25 cellular contexts compared by ENCODE assay signal in genomic region chr2:73027340-73027739, GRCh38. TPM values are rescaled to one million over a fixed set of nuclear protein-coding genes. Genes with fewer than 3 reads are reported as not detected.
A peak's percentile ranks its signal among the peaks of the same experiment; 100 is the strongest.
DNase-seq lines count a peak whose midpoint lies in the region; ATAC-seq, FAIRE-seq and TF ChIP-seq lines count a peak whose summit lies in the region.
"Had no signal": no experiment of that assay in that cellular context is flagged by ENCODE, and none has a peak within 500 bp of the region (broad histone marks: within the 10 kb centered on the region; RNA-seq: fewer than 3 reads in every experiment).

No MANE protein-coding gene starts in this region.

- no peak overlapping the region for H3K4me3 ChIP-seq in right atrium auricular region
- H3K4me3 ChIP-seq in endothelial cell of umbilical vein (replicated peaks in 1 of 3; ENCODE audit: insufficient read depth in 1 of 3, low read depth in 1 of 3, low read length in 3 of 3): no peak overlapping the region
- H3K4me3 ChIP-seq: BLaER1 treated with 17β-estradiol and CSF1 and Interleukin-3, amounts not matched to agents 10 nM and 100 nM had no signal

- H3K4me3 Mint-ChIP-seq in mesothelial cell of epicardium: no peak overlapping the region
- H3K4me3 Mint-ChIP-seq: B cell; CD4-positive, alpha-beta T cell; CD8-positive, alpha-beta T cell had no signal

- H3K4me1 ChIP-seq in right atrium auricular region (no peaks in the 10 kb centered on the region), endothelial cell of umbilical vein (ENCODE audit: control insufficient read depth, extremely low read depth, insufficient read depth, low read length) (no peaks in the 10 kb centered on the region)

- FAIRE-seq in G401.6 (lab: Jason Lieb, UNC) (peak; percentile 60), endothelial cell of umbilical vein (lab: Jason Lieb, UNC) (peak; percentile 52)
- FAIRE-seq: GM12891, GM19239 had no signal

- H3K27ac ChIP-seq in right atrium auricular region (no peak overlapping the region), endothelial cell of umbilical vein (ENCODE audit: insufficient read depth, low read depth, low read length) (no peak overlapping the region)
- H3K27ac ChIP-seq: 22Rv1; BLaER1 treated with 17β-estradiol and CSF1 and Interleukin-3, amounts not matched to agents 10 nM and 100 nM; C4-2B had no signal

- no peaks in the 10 kb centered on the region for H3K9me1 ChIP-seq in endothelial cell of umbilical vein (replicated peaks; ENCODE audit: control insufficient read depth, extremely low read depth, insufficient read depth, low read length)

- H2AFZ ChIP-seq in endothelial cell of umbilical vein (ENCODE audit: low read depth, low read length): no peak overlapping the region

- no peak overlapping the region for H3K27ac Mint-ChIP-seq in mesothelial cell of epicardium
- H3K27ac Mint-ChIP-seq: B cell; CD4-positive, alpha-beta T cell; CD8-positive, alpha-beta T cell had no signal

- no peak for ATAC-seq in left cardiac atrium
- ATAC-seq: CD8-positive, alpha-beta T cell had no signal

- BruUV-seq in endothelial cell of umbilical vein (replicated peaks; lab: Mats Ljungman, UMichigan): no TSS peak

- POLR2A ChIA-PET in endothelial cell of umbilical vein (lab: Charles Lee): no interaction called here

- no peaks in the 10 kb centered on the region for H4K20me1 ChIP-seq in endothelial cell of umbilical vein (replicated peaks; ENCODE audit: control insufficient read depth, extremely low read depth, insufficient read depth, low read length)

- no peaks in the 10 kb centered on the region for H3K79me2 ChIP-seq in endothelial cell of umbilical vein (ENCODE audit: control insufficient read depth, insufficient read depth, low read length)

- peaks cover 2% of the 10 kb centered on the region for H3K36me3 Mint-ChIP-seq in mesothelial cell of epicardium

- no peaks in the 10 kb centered on the region for H3K27me3 Mint-ChIP-seq in mesothelial cell of epicardium (ENCODE audit: low read depth)
- H3K27me3 Mint-ChIP-seq: B cell; CD4-positive, alpha-beta T cell had no signal

- TF ChIP-seq CTCF in right atrium auricular region (IDR thresholded peaks at IDR 0.05) (no peak), endothelial cell of umbilical vein (IDR thresholded peaks at IDR 0.05; ENCODE audit: extremely low read depth in 1 of 2, insufficient read depth in 1 of 2, low read depth in 1 of 2, low read length in 2 of 2) (no peak), mesothelial cell of epicardium (IDR thresholded peaks at IDR 0.05; ENCODE audit: unreplicated experiment) (no peak)

- no peaks in the 10 kb centered on the region for H3K27me3 ChIP-seq in right atrium auricular region
- no peaks in the 10 kb centered on the region for H3K27me3 ChIP-seq in endothelial cell of umbilical vein (ENCODE audit: control insufficient read depth in 2 of 2, insufficient read depth in 2 of 2, low read length in 2 of 2)
- H3K27me3 ChIP-seq: BLaER1 treated with 17β-estradiol and CSF1 and Interleukin-3, amounts not matched to agents 10 nM and 100 nM had no signal

- peak; percentile 21 for DNase-seq in right atrium auricular region (ENCODE audit: low spot score)
- no peak for DNase-seq in left cardiac atrium
- DNase-seq in endothelial cell of umbilical vein (ENCODE audit: low read depth, low spot score): no peak
- no peak for DNase-seq in mesothelial cell of epicardium (ENCODE audit: low spot score in 2 of 2, unreplicated experiment in 2 of 2)
- DNase-seq in NOMO-1 treated with dmso at 0.1 percent for 144 hours (lab: John Stamatoyannopoulos, UW; ENCODE audit: unreplicated experiment): no peak
- DNase-seq: ACHN; AML-193; Caco-2; Calu3; CD4-positive, alpha-beta T cell; CD8-positive, alpha-beta T cell; DMS 273 treated with DMSO at 0.1 percent for 48 hours; DMS153; DMS53; DMS79; DND-41; EL; GF-D8 had no signal

- H3K4me1 Mint-ChIP-seq in mesothelial cell of epicardium: no peaks in the 10 kb centered on the region
- H3K4me1 Mint-ChIP-seq: B cell had no signal

- H3K9me3 ChIP-seq in right atrium auricular region: no peaks in the 10 kb centered on the region
- no peaks in the 10 kb centered on the region for H3K9me3 ChIP-seq in endothelial cell of umbilical vein (replicated peaks; ENCODE audit: control insufficient read depth, insufficient read depth, low read length)
- H3K9me3 ChIP-seq: BLaER1 treated with 17β-estradiol and CSF1 and Interleukin-3, amounts not matched to agents 10 nM and 100 nM; Caco-2 had no signal

- no peak for TF ChIP-seq POLR2A in endothelial cell of umbilical vein (IDR thresholded peaks at IDR 0.05; ENCODE audit: low read depth, low read length)

- dilution Hi-C loops in endothelial cell of umbilical vein (cut with MboI; ENCODE audit: extremely low pct_ligation_motif_present, low sequenced_read_pairs): no loop called here

- H3K9me3 Mint-ChIP-seq in mesothelial cell of epicardium: no peaks in the 10 kb centered on the region
- H3K9me3 Mint-ChIP-seq: CD4-positive, alpha-beta T cell; CD8-positive, alpha-beta T cell had no signal

- no peak overlapping the region for H3K9ac ChIP-seq in endothelial cell of umbilical vein (replicated peaks; ENCODE audit: extremely low read depth, insufficient read depth, low read length)
- H3K9ac ChIP-seq: BLaER1 treated with 17β-estradiol and CSF1 and Interleukin-3, amounts not matched to agents 10 nM and 100 nM had no signal

- H3K4me2 ChIP-seq in endothelial cell of umbilical vein (ENCODE audit: insufficient read depth, low read length): no peak overlapping the region
- H3K4me2 ChIP-seq: BLaER1 treated with 17β-estradiol and CSF1 and Interleukin-3, amounts not matched to agents 10 nM and 100 nM had no signal

- intact Hi-C loops in left cardiac atrium (cut with DNase I) (no loop called here), endothelial cell of umbilical vein (cut with micrococcal nuclease) (no loop called here)

- CTCF ChIA-PET in endothelial cell of umbilical vein (lab: Charles Lee): interaction anchor here (0.9 to 1.1 kb wide), 2 partner anchors 134 to 150 kb away, joined by 3 to 4 read pairs; no protein-coding TSS in a partner anchor

- H3K36me3 ChIP-seq in right atrium auricular region: peaks cover 2% of the 10 kb centered on the region
- peaks cover under 1 to 2% of the 10 kb centered on the region in 2 experiments for H3K36me3 ChIP-seq in endothelial cell of umbilical vein (ENCODE audit: control insufficient read depth in 2 of 2, extremely low read depth in 1 of 2, insufficient read depth in 2 of 2, low read length in 2 of 2)

TF ChIP-seq in endothelial cell of umbilical vein, 7 proteins besides CTCF, POLR2A, EP300 and RAD21:
- TF ChIP-seq POLR2AphosphoS5 (IDR thresholded peaks at IDR 0.05; ENCODE audit: insufficient read depth, low read depth, low read length) (no peak), GATA2 (IDR thresholded peaks at IDR 0.05; ENCODE audit: insufficient read depth, insufficient read length, low read depth, low read length) (no peak), FOS (IDR thresholded peaks at IDR 0.05; ENCODE audit: borderline replicate concordance, insufficient read depth, low read length) (no peak), JUN (IDR thresholded peaks at IDR 0.05; ENCODE audit: borderline replicate concordance, insufficient read depth, insufficient read length, low read depth) (no peak), MYC (IDR thresholded peaks at IDR 0.05; ENCODE audit: low read depth, low read length) (no peak), MAX (IDR thresholded peaks at IDR 0.05; ENCODE audit: insufficient read depth, insufficient read length) (no peak), EZH2 (IDR thresholded peaks at IDR 0.05; ENCODE audit: borderline replicate concordance, low read depth, low read length, severe bottlenecking) (no peak)
TF ChIP-seq in endothelial cell of umbilical vein: peak in this region for 0.

RNA-seq across cellular contexts. Expression of gene SFXN5, which starts 44.2 kb away (rescaled TPM):
- total RNA-seq in right atrium auricular region: 1 to 10 TPM; 4.5 to 5.8 TPM
- total RNA-seq in left cardiac atrium: 10 to 100 TPM in 1 of 2 donors, 1 to 10 TPM in 1; 9.0 to 10.5 TPM
- 24.6 and 28.6 TPM in 2 replicates for total RNA-seq in endothelial cell of umbilical vein
- 18.7 and 22.8 TPM in 2 replicates for polyA plus RNA-seq in endothelial cell of umbilical vein
- polyA plus RNA-seq in endothelial cell of umbilical vein (2011; cell fraction: cytosol; rRNA removed): 11.2 and 12.2 TPM in 2 replicates
- 56.4 and 81.3 TPM in 2 replicates for polyA plus RNA-seq in endothelial cell of umbilical vein (2011; cell fraction: nucleus; rRNA removed)
- polyA plus RNA-seq in endothelial cell of umbilical vein (2012): 11.2 and 11.4 TPM in 2 replicates
- 31.9 and 33.2 TPM in 2 replicates for polyA minus RNA-seq in endothelial cell of umbilical vein
- 14.3 TPM for polyA minus RNA-seq in endothelial cell of umbilical vein (2011; cell fraction: cytosol; rRNA and poly(A)+ RNA removed)
- 30.8 and 36.2 TPM in 2 replicates for polyA minus RNA-seq in endothelial cell of umbilical vein (2011; cell fraction: nucleus; rRNA and poly(A)+ RNA removed)
- 18.8 to 20.2 TPM (median 18.9 TPM) in 3 replicates for total RNA-seq in mesothelial cell of epicardium
